Comparison of ENCODE assay signal across 10 cellular contexts in the genomic region with DNA sequence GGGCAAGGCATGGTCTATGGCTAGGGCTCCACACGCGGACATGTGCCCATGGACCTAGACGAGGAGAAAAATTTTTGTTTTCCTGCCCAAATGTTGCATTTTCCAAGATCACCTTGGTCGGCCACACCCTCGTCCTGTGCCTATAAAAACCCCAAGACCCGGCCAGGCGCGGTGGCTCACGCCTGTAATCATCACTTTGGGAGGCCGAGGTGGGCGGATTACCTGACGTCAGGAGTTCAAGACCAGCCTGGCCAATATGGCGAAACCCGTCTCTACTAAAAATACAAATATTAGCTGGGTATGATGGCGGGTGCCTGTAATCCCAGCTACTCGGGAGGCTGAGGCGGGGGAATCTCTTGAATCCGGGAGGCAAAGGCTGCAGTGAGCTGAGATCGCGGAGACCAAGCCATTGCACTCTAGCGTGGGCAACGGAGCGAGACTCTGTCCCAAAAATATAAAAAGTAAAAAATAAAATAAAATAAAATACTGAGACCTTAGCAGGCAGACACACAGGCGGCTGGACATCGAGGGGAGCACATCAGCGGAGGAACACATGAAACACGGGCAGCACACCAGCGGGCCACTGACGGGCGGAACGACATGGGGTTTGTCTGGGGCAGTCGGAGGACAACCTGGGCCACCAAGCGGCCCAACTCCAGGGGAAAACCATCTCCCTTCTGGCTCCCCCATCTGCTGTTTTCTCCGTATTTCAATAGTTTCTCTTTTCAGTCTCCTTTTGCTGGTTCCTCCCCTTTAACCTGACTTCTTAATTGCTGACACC.
"Had no signal": no experiment of that assay in that cellular context is flagged by ENCODE, and none has a peak within 500 bp of the region (broad histone marks: within the 10 kb centered on the region; RNA-seq: fewer than 3 reads in every experiment).

No MANE protein-coding gene starts in this region.

- H3K4me3 ChIP-seq: GM23248, HAP-1 had no signal

- H3K27me3 Mint-ChIP-seq: IgD-negative memory B cell had no signal

- DNase-seq: GM23248, GOT3, H7, HFFc6, KBM-7 had no signal

- H3K4me3 Mint-ChIP-seq: HFFc6, IgD-negative memory B cell had no signal

- H3K27ac ChIP-seq: HL-60 had no signal

- H3K36me3 ChIP-seq: HAP-1 had no signal

- H3K9me3 ChIP-seq: HAP-1 had no signal

- ATAC-seq: HCT116, HepG2 had no signal

- H3K27ac Mint-ChIP-seq: HFFc6, IgD-negative memory B cell had no signal

- H3K9me3 Mint-ChIP-seq: HFFc6 had no signal

- H3K4me1 Mint-ChIP-seq: IgD-negative memory B cell had no signal

- H3K4me1 ChIP-seq: HAP-1 had no signal
